7 cellular contexts compared by ENCODE assay signal in genomic region chr4:61201562-61202099, GRCh38. TPM values are rescaled to one million over a fixed set of nuclear protein-coding genes. Genes with fewer than 3 reads are reported as not detected.
DNase-seq lines count a peak whose midpoint lies in the region; ATAC-seq and TF ChIP-seq lines count a peak whose summit lies in the region.

No MANE protein-coding gene starts in this region.

- H3K79me2 ChIP-seq in OCI-LY7 (ENCODE audit: insufficient read depth, low read depth, low read length) = no peaks in the 10 kb centered on the region

- CTCF ChIA-PET in IMR-90 (lab: Yijun Ruan, JAX) = no interaction called here
- CTCF ChIA-PET in OCI-LY7 (lab: Charles Lee; ENCODE audit: unreplicated experiment) = no interaction called here

- H4K5ac ChIP-seq in IMR-90 (ENCODE audit: low read depth, low read length) = no peak overlapping the region

- H2BK120ac ChIP-seq in IMR-90 (ENCODE audit: low read depth, low read length) = no peak overlapping the region

- H4K20me1 ChIP-seq in IMR-90 (ENCODE audit: insufficient read depth, low read length) = no peaks in the 10 kb centered on the region
- no peaks in the 10 kb centered on the region for H4K20me1 ChIP-seq in OCI-LY7 (ENCODE audit: insufficient read depth, low read length)

- no peak overlapping the region for H3K27ac ChIP-seq in IMR-90 (ENCODE audit: insufficient read depth, low read length)
- H3K27ac ChIP-seq in breast epithelium = no peak overlapping the region
- peak overlapping the region; percentile 87 for H3K27ac ChIP-seq in substantia nigra (ENCODE audit: low read depth, low read length, poor library complexity, severe bottlenecking)
- H3K27ac ChIP-seq in OCI-LY7 (ENCODE audit: low read depth, low read length, poor library complexity, severe bottlenecking) = no peak overlapping the region

- H3K4me3 ChIP-seq in IMR-90 (ENCODE audit: insufficient read depth, low read depth, low read length) = peak overlapping the region; percentile 62
- H3K4me3 ChIP-seq in breast epithelium = peak overlapping the region; percentile 53 to 66 (median 55)
- no peak overlapping the region for H3K4me3 ChIP-seq in OCI-LY7 (ENCODE audit: low read depth, low read length, poor library complexity, severe bottlenecking)

- BruUV-seq in IMR-90 (replicated peaks; lab: Mats Ljungman, UMichigan) (no TSS peak), OCI-LY7 (replicated peaks; lab: Mats Ljungman, UMichigan) (no TSS peak)

- H4K8ac ChIP-seq in IMR-90 (ENCODE audit: low read depth in 2 of 2, low read length in 2 of 2) = no peak overlapping the region

- H3K14ac ChIP-seq in IMR-90 (replicated peaks; ENCODE audit: low read depth, low read length) = no peak overlapping the region

- H3K4me1 ChIP-seq in IMR-90 (ENCODE audit: control insufficient read depth, insufficient read depth, low read length) = no peaks in the 10 kb centered on the region
- no peaks in the 10 kb centered on the region for H3K4me1 ChIP-seq in breast epithelium
- no peaks in the 10 kb centered on the region for H3K4me1 ChIP-seq in OCI-LY7 (ENCODE audit: insufficient read depth, low read length, poor library complexity, severe bottlenecking)

- no CpG with 5 or more reads among the region's 39 CpGs for WGBS in IMR-90 (ENCODE audit: extremely low coverage in 2 of 2, insufficient read length in 1 of 2), 2 experiments

- H3K18ac ChIP-seq in IMR-90 (ENCODE audit: low read depth, low read length) = no peak overlapping the region

- H3K79me1 ChIP-seq in IMR-90 (ENCODE audit: low read depth in 1 of 2, low read length in 2 of 2) = no peaks in the 10 kb centered on the region

- H3K4ac ChIP-seq in IMR-90 (ENCODE audit: low read depth, low read length) = no peak overlapping the region

- DNase-seq in IMR-90 (no peak), breast epithelium (ENCODE audit: low spot score in 2 of 2) (no peak), islet precursor cell (peak; percentile 54), substantia nigra (lab: John Stamatoyannopoulos, UW) (peak in 24 of 49 donors; percentile 32 to 78 (median 58)), OCI-LY7 (ENCODE audit: low spot score) (no peak)

- H3K9me3 ChIP-seq in IMR-90 (ENCODE audit: control insufficient read depth, insufficient read depth, low read length) (no peaks in the 10 kb centered on the region), breast epithelium (no peaks in the 10 kb centered on the region), OCI-LY7 (ENCODE audit: low read length) (no peaks in the 10 kb centered on the region)

- peak overlapping the region; percentile 89 for H3K4me2 ChIP-seq in IMR-90 (ENCODE audit: low read depth, low read length)
- H3K4me2 ChIP-seq in OCI-LY7 (ENCODE audit: low read length) = no peak overlapping the region

- no peak overlapping the region for H2BK15ac ChIP-seq in IMR-90 (ENCODE audit: low read depth, low read length)

- dilution Hi-C loops in IMR-90 (cut with HindIII; ENCODE audit: low sequenced_read_pairs, unreplicated experiment) = no loop called here

- H2BK5ac ChIP-seq in IMR-90 (ENCODE audit: low read depth, low read length, poor library complexity, severe bottlenecking) = no peak overlapping the region

- H3K9me1 ChIP-seq in IMR-90 (ENCODE audit: insufficient read depth, low read length) = no peaks in the 10 kb centered on the region

- TF ChIP-seq POLR2A in IMR-90 (IDR thresholded peaks at IDR 0.05; ENCODE audit: low read depth, low read length) (no peak), breast epithelium (IDR thresholded peaks at IDR 0.05) (no peak)

- H3K27me3 ChIP-seq in IMR-90 (ENCODE audit: control insufficient read depth, insufficient read depth, low read length) = peaks cover 33% of the 10 kb centered on the region
- peaks cover 3 to 30% of the 10 kb centered on the region in 2 donors for H3K27me3 ChIP-seq in breast epithelium

- no peaks in the 10 kb centered on the region for H3K36me3 ChIP-seq in IMR-90 (ENCODE audit: control insufficient read depth, insufficient read depth, low read length)
- H3K36me3 ChIP-seq in breast epithelium = no peaks in the 10 kb centered on the region
- no peaks in the 10 kb centered on the region for H3K36me3 ChIP-seq in OCI-LY7 (ENCODE audit: insufficient read depth, low read length)

- TF ChIP-seq RAD21 in IMR-90 (IDR thresholded peaks at IDR 0.05; ENCODE audit: low read length) = no peak

- POLR2A ChIA-PET in IMR-90 (lab: Charles Lee; ENCODE audit: unreplicated experiment) = no interaction called here
- POLR2A ChIA-PET in OCI-LY7 (lab: Charles Lee) = no interaction called here

- peak overlapping the region; percentile 78 for H2AFZ ChIP-seq in IMR-90 (replicated peaks; ENCODE audit: low read length, poor library complexity)
- no peak overlapping the region for H2AFZ ChIP-seq in OCI-LY7 (ENCODE audit: low read length)

- intact Hi-C loops in IMR-90 (cut with micrococcal nuclease) = no loop called here
- intact Hi-C loops in breast epithelium (cut with DNase I; ENCODE audit: low total_unique reads) = loop anchor here (1.0 kb wide), 2 partner anchors 19 to 26 kb away; no protein-coding TSS in a partner anchor
- intact Hi-C loops in OCI-LY7 (cut with micrococcal nuclease; ENCODE audit: unreplicated experiment) = no loop called here

- no peak for TF ChIP-seq CTCF in IMR-90 (conservative IDR thresholded peaks at IDR 0.05; ENCODE audit: low read depth, low read length)
- TF ChIP-seq CTCF in breast epithelium (IDR thresholded peaks at IDR 0.05) = no peak
- TF ChIP-seq CTCF in OCI-LY7 (conservative IDR thresholded peaks at IDR 0.05; ENCODE audit: low read length) = no peak

- no peak overlapping the region for H2AK9ac ChIP-seq in IMR-90 (replicated peaks; ENCODE audit: low read depth, low read length, poor library complexity)

- in situ Hi-C loops in IMR-90 (cut with MboI; ENCODE audit: low sequenced_read_pairs) = no loop called here

- no peak overlapping the region; the same call in 1 of the 2 replicates for H3K23ac ChIP-seq in IMR-90 (ENCODE audit: low read depth, low read length)

- H3K9ac ChIP-seq in IMR-90 (ENCODE audit: low read depth, low read length) = no peak overlapping the region

- no peak overlapping the region for H2BK20ac ChIP-seq in IMR-90 (ENCODE audit: low read depth, low read length)

- no peak overlapping the region for H2AK5ac ChIP-seq in IMR-90 (ENCODE audit: low read depth, low read length)

- no peaks in the 10 kb centered on the region for H3K9me2 ChIP-seq in OCI-LY7 (ENCODE audit: insufficient read depth, low read length)

- ATAC-seq in IMR-90 (ENCODE audit: low read depth) (no peak), GM18519 (IDR thresholded peaks at IDR 0.05; ENCODE audit: low FRiP score, unreplicated experiment) (no peak), HG02852 (IDR thresholded peaks at IDR 0.05; ENCODE audit: unreplicated experiment) (no peak)

- no peak overlapping the region for H4K91ac ChIP-seq in IMR-90 (ENCODE audit: insufficient read depth, low read depth, low read length)

- H3K56ac ChIP-seq in IMR-90 (ENCODE audit: extremely low read depth, insufficient read depth, low read length) = no peak overlapping the region

TF ChIP-seq in IMR-90, 13 proteins besides CTCF, POLR2A, EP300 and RAD21:
- TF ChIP-seq CHD1 (IDR thresholded peaks at IDR 0.05; ENCODE audit: low read depth, low read length) = no peak
- no peak for TF ChIP-seq RCOR1 (IDR thresholded peaks at IDR 0.05; ENCODE audit: insufficient replicate concordance, low read length)
- TF ChIP-seq ELK1 (IDR thresholded peaks at IDR 0.05; ENCODE audit: borderline replicate concordance, low read depth, low read length) = no peak
- TF ChIP-seq NFE2L2 (IDR thresholded peaks at IDR 0.05; ENCODE audit: low read depth, low read length) = no peak
- no peak for TF ChIP-seq USF2 (IDR thresholded peaks at IDR 0.05; ENCODE audit: low read depth, low read length)
- TF ChIP-seq SMC3 (IDR thresholded peaks at IDR 0.05; ENCODE audit: low read depth, low read length) = no peak
- TF ChIP-seq BHLHE40 (IDR thresholded peaks at IDR 0.05; ENCODE audit: low read depth, low read length) = no peak
- TF ChIP-seq CEBPB (IDR thresholded peaks at IDR 0.05; ENCODE audit: low read depth, low read length) = no peak
- no peak for TF ChIP-seq MAFK (IDR thresholded peaks at IDR 0.05; ENCODE audit: low read depth, low read length)
- no peak for TF ChIP-seq MXI1 (IDR thresholded peaks at IDR 0.05; ENCODE audit: borderline replicate concordance, low read depth, low read length)
- TF ChIP-seq FOS (IDR thresholded peaks at IDR 0.05; ENCODE audit: low read depth, low read length) = no peak
- no peak for TF ChIP-seq RFX5 (IDR thresholded peaks at IDR 0.05; ENCODE audit: low read depth, low read length)
- no peak for TF ChIP-seq MAZ (IDR thresholded peaks at IDR 0.05; ENCODE audit: borderline replicate concordance, low read depth, low read length)

RNA-seq across cellular contexts. Expression of gene ADGRL3, which starts 1.5 kb away (rescaled TPM):
- total RNA-seq in IMR-90 (2012; rRNA removed) = 2.2 and 2.5 TPM in 2 replicates
- polyA plus RNA-seq in IMR-90 (2012; rRNA removed) = 0.46 TPM in 2 replicates
- polyA plus RNA-seq in IMR-90 (2012; cell fraction: cytosol; rRNA removed) = 0.05 and 0.08 TPM in 2 replicates
- 0.04 and 0.26 TPM in 2 replicates for polyA plus RNA-seq in IMR-90 (2012; cell fraction: nucleus; rRNA removed; ENCODE audit: low replicate concordance)
- total RNA-seq in breast epithelium = 1 to 10 TPM; 4.2 to 8.2 (median 6.6) TPM
- total RNA-seq in OCI-LY7 (2014; rRNA removed; shearing (Covaris generic)) = not detected in 2 replicates
- not detected in 2 replicates for total RNA-seq in OCI-LY7 (2022)
